14 cellular contexts compared by ENCODE assay signal in the genomic region with DNA sequence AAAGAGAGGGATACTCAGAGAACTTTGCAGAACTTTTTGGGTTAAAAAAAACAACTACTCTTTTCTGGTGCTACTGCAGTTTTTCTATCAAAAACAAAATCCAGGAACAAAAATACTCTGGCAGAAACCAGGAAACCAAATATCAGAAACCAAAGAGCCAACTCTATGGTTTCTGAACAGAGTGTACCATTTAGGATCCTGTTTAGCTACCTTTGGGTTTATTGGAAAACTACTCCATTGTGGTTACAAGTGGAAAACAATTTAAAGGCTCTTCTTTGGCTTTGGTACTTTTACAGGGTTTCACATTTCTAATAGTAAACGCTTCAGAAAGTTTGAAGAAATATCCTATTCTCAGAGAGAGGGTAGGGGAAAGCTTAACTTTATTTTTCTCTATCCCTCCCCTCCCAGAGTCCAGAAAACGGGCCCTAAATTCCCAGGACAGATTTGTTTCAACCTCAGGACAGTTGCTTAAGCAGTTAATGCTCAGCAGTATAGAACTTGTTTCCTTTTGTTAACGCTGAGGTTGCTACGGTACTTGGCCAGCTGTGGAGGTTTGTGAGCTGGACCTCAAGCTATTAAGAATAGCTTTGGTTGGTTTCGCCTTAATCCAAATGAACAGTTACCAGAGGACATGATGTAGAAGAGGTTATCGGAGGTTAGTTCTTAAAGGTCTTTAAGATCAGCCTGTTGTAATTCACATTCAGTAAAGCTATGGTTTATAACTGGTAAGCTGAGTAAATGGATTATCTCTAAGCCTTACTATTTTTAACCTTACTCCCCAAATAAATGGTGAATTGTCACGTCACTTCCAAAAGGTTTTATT. TPM values are rescaled to one million over a fixed set of nuclear protein-coding genes. Genes with fewer than 3 reads are reported as not detected.
DNase-seq lines count a peak whose midpoint lies in the region; ATAC-seq and TF ChIP-seq lines count a peak whose summit lies in the region.
"Had no signal": no experiment of that assay in that cellular context is flagged by ENCODE, and none has a peak within 500 bp of the region (broad histone marks: within the 10 kb centered on the region; RNA-seq: fewer than 3 reads in every experiment).

No MANE protein-coding gene starts in this region.

- POLR2A ChIA-PET in MCF 10A (lab: Yijun Ruan, JAX): interaction anchor here (0.7 to 2.0 kb wide), 9 partner anchors 11 to 399 kb away, joined by 3 to 9 read pairs (median 4); a partner anchor contains a TSS

- TF ChIP-seq CTCF in MM.1S (IDR thresholded peaks at IDR 0.05; ENCODE audit: low read length) (no peak), MCF 10A (IDR thresholded peaks at IDR 0.05; ENCODE audit: unreplicated experiment) (no peak)

- H3K27me3 ChIP-seq in MM.1S (replicated peaks; ENCODE audit: insufficient read depth, low read length) (no peaks in the 10 kb centered on the region), stomach smooth muscle (ENCODE audit: control insufficient read depth in 1 of 2, insufficient read depth in 2 of 2, low read length in 2 of 2) (no peaks in the 10 kb centered on the region)
- H3K27me3 ChIP-seq: spleen had no signal

- peaks cover 48% of the 10 kb centered on the region for H3K4me1 Mint-ChIP-seq in MCF 10A (ENCODE audit: insufficient read depth, unreplicated experiment)

- peak overlapping the region; percentile 29 for H3K4me3 ChIP-seq in MM.1S (ENCODE audit: low read length)
- H3K4me3 ChIP-seq in stomach smooth muscle (ENCODE audit: low read length in 2 of 2): no peak overlapping the region
- H3K4me3 ChIP-seq: spleen had no signal

- H3K4me2 ChIP-seq in MM.1S (ENCODE audit: low read depth, low read length): peak overlapping the region; percentile 88

- H2AFZ ChIP-seq in MM.1S (ENCODE audit: low read length): no peak overlapping the region

- H3K4me3 Mint-ChIP-seq in MCF 10A (ENCODE audit: unreplicated experiment): no peak overlapping the region
- H3K4me3 Mint-ChIP-seq: CD14-positive monocyte had no signal

- no peaks in the 10 kb centered on the region for H3K27me3 Mint-ChIP-seq in MCF 10A (ENCODE audit: insufficient read depth, unreplicated experiment)

- CTCF ChIA-PET in MCF 10A (lab: Yijun Ruan, JAX): interaction anchor here (0.8 to 1.2 kb wide), 4 partner anchors 10 to 307 kb away, joined by 3 to 4 read pairs (median 3); no protein-coding TSS in a partner anchor

- H3K27ac ChIP-seq in MM.1S (ENCODE audit: low read length) (peak overlapping the region; percentile 97), stomach smooth muscle (ENCODE audit: low read length) (peak overlapping the region; percentile 12)
- H3K27ac ChIP-seq: HL-60 had no signal

- DNase-seq in MM.1S (peak; percentile 91), MCF 10A (ENCODE audit: unreplicated experiment) (no peak), kidney tubule cell (ENCODE audit: low spot score) (peak; percentile 32), NCI-H1048 (lab: John Stamatoyannopoulos, UW) (no peak), KG1 (lab: John Stamatoyannopoulos, UW) (no peak)
- DNase-seq: activated CD4-positive, alpha-beta T cell treated with anti-CD3 and anti-CD28 coated beads for 4 hours; activated naive CD4-positive, alpha-beta T cell treated with anti-CD3 and anti-CD28 coated beads, Interleukin-2, amount 50 U/mL, for 16 hours; NCI-H146; spleen had no signal

- peaks cover 73% of the 10 kb centered on the region for H3K4me1 ChIP-seq in MM.1S (ENCODE audit: low read length)
- H3K4me1 ChIP-seq in stomach smooth muscle (ENCODE audit: control insufficient read depth, insufficient read depth, low read length): peaks cover 16% of the 10 kb centered on the region

- H3K36me3 Mint-ChIP-seq in MCF 10A (ENCODE audit: insufficient read depth, unreplicated experiment): peaks cover 52% of the 10 kb centered on the region

- intact Hi-C loops in MCF 10A (cut with micrococcal nuclease): no loop called here

- H3K36me3 ChIP-seq in MM.1S (replicated peaks; ENCODE audit: insufficient read depth, low read length) (no peaks in the 10 kb centered on the region; the same call in 1 of the 2 replicates), stomach smooth muscle (ENCODE audit: control insufficient read depth in 2 of 2, insufficient read depth in 2 of 2, low read length in 2 of 2) (no peaks in the 10 kb centered on the region)

- no peaks in the 10 kb centered on the region for H3K9me2 ChIP-seq in MM.1S (replicated peaks; ENCODE audit: insufficient read depth, low read length)

- H3K9me3 ChIP-seq in MM.1S (replicated peaks; ENCODE audit: insufficient read depth, low read length) (no peaks in the 10 kb centered on the region), stomach smooth muscle (ENCODE audit: control insufficient read depth in 2 of 2, low read length in 2 of 2) (no peaks in the 10 kb centered on the region)

- peaks cover 100% of the 10 kb centered on the region for H3K79me2 ChIP-seq in MM.1S (ENCODE audit: low read length)

- H3K9me3 Mint-ChIP-seq in MCF 10A (ENCODE audit: unreplicated experiment): peaks cover 5% of the 10 kb centered on the region

- no TSS peak for BruUV-seq in MCF 10A (replicated peaks; lab: Mats Ljungman, UMichigan)

- H3K9ac ChIP-seq in MM.1S (ENCODE audit: low read length) (peak overlapping the region; percentile 87), stomach smooth muscle (ENCODE audit: low read length in 2 of 2) (no peak overlapping the region)

- no peak for ATAC-seq in GM18909 (IDR thresholded peaks at IDR 0.05; ENCODE audit: poor library complexity, unreplicated experiment)
- no peak for ATAC-seq in HG02870 (IDR thresholded peaks at IDR 0.05; ENCODE audit: unreplicated experiment)

- peak overlapping the region; percentile 66 for H3K27ac Mint-ChIP-seq in MCF 10A (ENCODE audit: low read depth, unreplicated experiment)
- H3K27ac Mint-ChIP-seq: CD14-positive monocyte had no signal

- H4K20me1 ChIP-seq in MM.1S (ENCODE audit: insufficient read depth, low read length): no peaks in the 10 kb centered on the region

- peaks cover 93% of the 10 kb centered on the region for H3F3A ChIP-seq in MM.1S (ENCODE audit: insufficient read depth, low read length)

RNA-seq across cellular contexts. Expression of a gene that starts 47.9 kb away (rescaled TPM):
- 51.9 and 53.0 TPM in 2 replicates for total RNA-seq in MCF 10A (2022)

Comparison
In these comparisons a context has a peak if more than half of its experiments do, and no peak if none do; other contexts are left out.
1. DNase-seq: peak in MM.1S (single experiment) and kidney tubule cell (single experiment); none in MCF 10A (single experiment), NCI-H1048 (single experiment) and KG1 (single experiment).